27 cellular contexts compared by ENCODE assay signal in the genomic region with DNA sequence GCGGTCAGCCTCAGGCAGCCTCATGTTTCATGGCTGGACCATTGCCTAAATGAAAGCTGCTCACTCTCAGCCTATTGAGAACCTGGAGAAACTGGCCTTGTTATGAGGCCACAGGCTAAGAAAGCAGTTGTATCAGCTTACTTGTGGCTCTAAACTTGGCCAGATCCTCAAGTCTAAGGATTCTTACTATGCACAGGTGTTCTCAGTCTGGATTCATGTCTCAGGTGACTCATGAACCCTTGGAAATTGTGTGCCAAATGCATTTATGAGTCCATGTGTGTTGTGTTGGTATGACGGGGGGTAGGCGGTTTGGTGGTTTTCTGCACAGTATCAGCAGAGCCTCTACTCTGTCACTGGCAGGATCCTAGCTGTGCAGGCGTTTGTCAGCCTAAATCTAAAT.
A peak's percentile ranks its signal among the peaks of the same experiment; 100 is the strongest.
DNase-seq lines count a peak whose midpoint lies in the region; ATAC-seq and TF ChIP-seq lines count a peak whose summit lies in the region.
"Had no signal": no experiment of that assay in that cellular context is flagged by ENCODE, and none has a peak within 500 bp of the region (broad histone marks: within the 10 kb centered on the region; RNA-seq: fewer than 3 reads in every experiment).

No MANE protein-coding gene starts in this region.

- H3K4ac ChIP-seq in trophoblast cell (ENCODE audit: low read depth, low read length): no peak overlapping the region

- peak; percentile 59 for ATAC-seq in esophagus mucosa
- ATAC-seq in GM21576 (IDR thresholded peaks at IDR 0.05; ENCODE audit: unreplicated experiment): no peak
- ATAC-seq: gastroesophageal sphincter, lower lobe of right lung, sciatic nerve had no signal

- H3K18ac ChIP-seq in trophoblast cell (ENCODE audit: low read length): no peak overlapping the region

- TF ChIP-seq RAD21 in SK-N-SH (IDR thresholded peaks at IDR 0.05; ENCODE audit: low read length): no peak

- no peak overlapping the region for H3K4me2 ChIP-seq in SK-N-SH
- no peak overlapping the region for H3K4me2 ChIP-seq in trophoblast cell (ENCODE audit: low read length)

- H3K9me3 ChIP-seq in SK-N-SH: no peaks in the 10 kb centered on the region
- H3K9me3 ChIP-seq in trophoblast cell (ENCODE audit: insufficient read depth, low read depth, low read length): no peaks in the 10 kb centered on the region
- H3K9me3 ChIP-seq: gastroesophageal sphincter, lower lobe of right lung, stomach, tibial nerve had no signal

- DNase-seq in LHCN-M2 (ENCODE audit: low read depth) (peak; percentile 44), SK-N-SH (no peak), trophoblast cell (no peak), NCI-H82 (lab: John Stamatoyannopoulos, UW) (no peak)
- no peak for DNase-seq in stimulated activated CD4-positive, alpha-beta T cell treated with anti-CD3 and anti-CD28 coated beads, Interleukin-4, amount 100 ng/mL, for 4 hours
- DNase-seq: activated B cell treated with CpG ODN at 0.5 μM for 24 hours; activated CD4-positive, alpha-beta memory T cell treated with anti-CD3 and anti-CD28 coated beads, Interleukin-2, amount 10 ng/mL, durations not matched to agents 7 days and 5 days; aorta; CD4-positive, CD25-positive, alpha-beta regulatory T cell; erythroblast; GM23248; islet precursor cell; Karpas-422; lower lobe of right lung; NCI-H1694 treated with DMSO at 0.1 percent for 48 hours; NCI-H345; OCI-M1; SHP77; stimulated activated CD4-positive, alpha-beta T cell treated with anti-CD3 and anti-CD28 coated beads, Interleukin-15, amount 100 ng/mL, for 24 hours; stomach; SW 1271; T1000 had no signal

- H3K9me2 ChIP-seq in SK-N-SH: no peaks in the 10 kb centered on the region

- no peak overlapping the region for H3K14ac ChIP-seq in trophoblast cell (ENCODE audit: low read length)

- WGBS in SK-N-SH (ENCODE audit: low lambda C conversion rate): 83% methylated on average over 4 of the region's 4 CpGs
- no CpG with 5 or more reads among the region's 4 CpGs for WGBS in trophoblast cell (ENCODE audit: extremely low coverage, insufficient coverage, insufficient read length)

- H2BK120ac ChIP-seq in trophoblast cell (ENCODE audit: insufficient read depth, low read length, poor library complexity): no peak overlapping the region

- CTCF ChIA-PET in SK-N-SH (lab: Yijun Ruan, JAX): interaction anchor here (0.9 to 2.0 kb wide), 3 partner anchors 11 to 380 kb away, joined by 4 to 7 read pairs (median 6); no protein-coding TSS in a partner anchor

- H2BK12ac ChIP-seq in trophoblast cell (ENCODE audit: low read length): peak overlapping the region; percentile 16

- no peaks in the 10 kb centered on the region for H3F3A ChIP-seq in SK-N-SH (replicated peaks; ENCODE audit: insufficient read depth)

- H3K9ac ChIP-seq in SK-N-SH (no peak overlapping the region), trophoblast cell (ENCODE audit: low read length) (no peak overlapping the region)
- H3K9ac ChIP-seq: GM23248 had no signal

- H3K36me3 ChIP-seq in SK-N-SH (replicated peaks in 1 of 2; ENCODE audit: control insufficient read depth in 1 of 2, insufficient read depth in 2 of 2, low read length in 1 of 2): no peaks in the 10 kb centered on the region
- no peaks in the 10 kb centered on the region for H3K36me3 ChIP-seq in trophoblast cell (ENCODE audit: control insufficient read depth in 1 of 2, insufficient read depth in 2 of 2, low read length in 2 of 2)
- H3K36me3 ChIP-seq: gastroesophageal sphincter, lower lobe of right lung, stomach, tibial nerve had no signal

- no peak overlapping the region for H4K91ac ChIP-seq in trophoblast cell (ENCODE audit: low read depth, low read length)

- H3K79me2 ChIP-seq in SK-N-SH (ENCODE audit: insufficient read depth): no peaks in the 10 kb centered on the region
- peaks cover 5% of the 10 kb centered on the region for H3K79me2 ChIP-seq in trophoblast cell (ENCODE audit: control insufficient read depth, insufficient read depth, low read length, poor library complexity)

- H3K79me1 ChIP-seq in trophoblast cell (ENCODE audit: low read length): peaks cover 6% of the 10 kb centered on the region

- POLR2A ChIA-PET in SK-N-SH (lab: Yijun Ruan, JAX): no interaction called here

- no peak overlapping the region for H2BK5ac ChIP-seq in trophoblast cell (ENCODE audit: low read depth, low read length, poor library complexity)

- no peaks in the 10 kb centered on the region for H3K27me3 ChIP-seq in SK-N-SH (ENCODE audit: insufficient read depth)
- H3K27me3 ChIP-seq in trophoblast cell (ENCODE audit: insufficient read depth, low read length): no peaks in the 10 kb centered on the region
- H3K27me3 ChIP-seq: gastroesophageal sphincter, stomach, tibial nerve had no signal

- H4K12ac ChIP-seq in trophoblast cell (ENCODE audit: low read depth, low read length): no peak overlapping the region

- H3K27ac ChIP-seq in SK-N-SH (ENCODE audit: low read depth in 2 of 2, low read length in 1 of 2) (peak overlapping the region in 1 of 2 experiments; percentile 88; a peak in 1 of 4 replicates), trophoblast cell (ENCODE audit: low read depth, low read length) (no peak overlapping the region)
- H3K27ac ChIP-seq: gastroesophageal sphincter, GM23248, lower lobe of right lung, stomach, tibial nerve had no signal

- no peak overlapping the region for H3K23ac ChIP-seq in trophoblast cell (ENCODE audit: low read length)

- 0 out of 4 replicates have a peak, but pooled peaks of 1 of the 2 experiments have one; percentile 22 for TF ChIP-seq EP300 in SK-N-SH (IDR thresholded peaks at IDR 0.05; ENCODE audit: borderline replicate concordance in 1 of 2, low read depth in 1 of 2, low read length in 1 of 2)

- no peaks in the 10 kb centered on the region for H4K20me1 ChIP-seq in SK-N-SH (ENCODE audit: insufficient read depth)

- no peak overlapping the region for H2AK5ac ChIP-seq in trophoblast cell (ENCODE audit: low read length)

- H3K4me1 ChIP-seq in SK-N-SH (ENCODE audit: control insufficient read depth in 1 of 2, insufficient read depth in 2 of 2, low read depth in 1 of 2, low read length in 1 of 2) (peaks cover 6 to 38% of the 10 kb centered on the region in 2 experiments; a peak in 3 of 4 replicates), trophoblast cell (ENCODE audit: control insufficient read depth in 1 of 2, insufficient read depth in 2 of 2, low read length in 2 of 2) (peaks cover 18 to 33% of the 10 kb centered on the region in 2 experiments)
- H3K4me1 ChIP-seq: lower lobe of right lung had no signal

- no peak for TF ChIP-seq CTCF in SK-N-SH (IDR thresholded peaks at IDR 0.05)

- no peak overlapping the region for H3K4me3 ChIP-seq in SK-N-SH (ENCODE audit: low read depth in 2 of 2, low read length in 1 of 2)
- no peak overlapping the region for H3K4me3 ChIP-seq in trophoblast cell (ENCODE audit: low read depth, low read length)
- H3K4me3 ChIP-seq: gastroesophageal sphincter, GM23248, lower lobe of right lung, stomach, tibial nerve had no signal

- no peak overlapping the region for H4K8ac ChIP-seq in trophoblast cell (ENCODE audit: low read depth, low read length)

- H2AFZ ChIP-seq in SK-N-SH (ENCODE audit: low read depth): no peak overlapping the region
- no peak overlapping the region for H2AFZ ChIP-seq in trophoblast cell (ENCODE audit: insufficient read depth, low read length, poor library complexity)
- H2AFZ ChIP-seq: GM23248 had no signal

TF ChIP-seq in SK-N-SH, 30 proteins besides CTCF, POLR2A, EP300 and RAD21:
- TF ChIP-seq ELF1 (IDR thresholded peaks at IDR 0.05): no peak
- TF ChIP-seq TCF12 (IDR thresholded peaks at IDR 0.05): peak; percentile 34; the same call in 1 of the 2 replicates
- TF ChIP-seq JUND (IDR thresholded peaks at IDR 0.05): no peak
- no peak for TF ChIP-seq NRF1 (IDR thresholded peaks at IDR 0.05; ENCODE audit: low read depth, low read length)
- no peak for TF ChIP-seq EZH2phosphoT487 (IDR thresholded peaks at IDR 0.05; ENCODE audit: borderline replicate concordance, low read depth)
TF ChIP-seq in SK-N-SH: peak in this region for 1.
